ENCODE assay signal across 12 cellular contexts in genomic region chr16:23877107-23878070, GRCh38. TPM values are rescaled to one million over a fixed set of nuclear protein-coding genes. Genes with fewer than 3 reads are reported as not detected.
DNase-seq lines count a peak whose midpoint lies in the region; ATAC-seq, FAIRE-seq and TF ChIP-seq lines count a peak whose summit lies in the region.
"Had no signal": no experiment of that assay in that cellular context is flagged by ENCODE, and none has a peak within 500 bp of the region (broad histone marks: within the 10 kb centered on the region; RNA-seq: fewer than 3 reads in every experiment).

No MANE protein-coding gene starts in this region.

- H3K18ac ChIP-seq in H1 (ENCODE audit: extremely low read depth, low read length) = no peak overlapping the region

- DNase-seq in BJ (ENCODE audit: low read depth) = no peak
- DNase-seq in GM10248 (ENCODE audit: extremely low spot score) = peak; percentile 17
- DNase-seq in RWPE2 (ENCODE audit: low spot score) = no peak
- no peak for DNase-seq in H1 (ENCODE audit: low read depth in 1 of 2, low spot score in 2 of 2)
- no peak for DNase-seq in RCC 7860 (ENCODE audit: low spot score)
- DNase-seq in NCI-H2171 treated with DMSO at 0.1 percent for 48 hours (lab: John Stamatoyannopoulos, UW) = no peak
- DNase-seq: activated naive CD8-positive, alpha-beta T cell treated with anti-CD3 and anti-CD28 coated beads, Interleukin-2, amount 10 ng/mL, durations not matched to agents 7 days and 5 days; effector CD8-positive, alpha-beta T cell; NCI-H526 treated with DMSO at 0.1 percent for 48 hours had no signal

- H3K79me2 ChIP-seq in H1 (ENCODE audit: control insufficient read depth in 1 of 2, insufficient read depth in 2 of 2, low read length in 2 of 2) = no peaks in the 10 kb centered on the region

- H3K4me3 ChIP-seq in BJ (ENCODE audit: low read depth, low read length) (no peak overlapping the region), RWPE2 (ENCODE audit: severe bottlenecking) (no peak overlapping the region), H1 (ENCODE audit: extremely low read depth in 1 of 4, insufficient read depth in 2 of 4, low read depth in 3 of 4, low read length in 4 of 4) (no peak overlapping the region)

- H4K5ac ChIP-seq in H1 (ENCODE audit: insufficient read length, low read depth, low read length) = no peak overlapping the region

- H2BK5ac ChIP-seq in H1 (ENCODE audit: low read depth, low read length) = no peak overlapping the region

- H4K8ac ChIP-seq in H1 (ENCODE audit: extremely low read depth, insufficient read depth, low read length) = no peak overlapping the region

- no peak overlapping the region for H4K91ac ChIP-seq in H1 (replicated peaks; ENCODE audit: insufficient read length, low read length)

- TF ChIP-seq CTCF in BJ (IDR thresholded peaks at IDR 0.05; ENCODE audit: insufficient read depth, low read depth, low read length) (peak; percentile 36; the same call in 1 of the 2 replicates), GM10248 (IDR thresholded peaks at IDR 0.05; ENCODE audit: control extremely low read depth, extremely low read depth, low read depth, missing control alignments) (peak; percentile 38), RWPE2 (IDR thresholded peaks at IDR 0.05; ENCODE audit: poor library complexity, severe bottlenecking) (peak; percentile 7), H1 (IDR thresholded peaks at IDR 0.05; ENCODE audit: control extremely low read depth in 1 of 3, insufficient read depth in 1 of 3, low read depth in 1 of 3, low read length in 3 of 3) (peak; percentile 32 to 47 (median 33); a peak in 3 of 4 replicates)

- no peak overlapping the region for H3K23ac ChIP-seq in H1 (ENCODE audit: insufficient read length)

- no peak overlapping the region for H3K9ac ChIP-seq in H1 (replicated peaks in 1 of 4; ENCODE audit: extremely low read depth in 1 of 4, low read depth in 3 of 4, low read length in 3 of 4)

- no peaks in the 10 kb centered on the region for H3K79me1 ChIP-seq in H1 (ENCODE audit: low read depth, low read length)

- no peaks in the 10 kb centered on the region for H3K36me3 ChIP-seq in BJ (ENCODE audit: control insufficient read depth, insufficient read depth, low read length)
- H3K36me3 ChIP-seq in RWPE2 (ENCODE audit: low read depth) = no peaks in the 10 kb centered on the region
- H3K36me3 ChIP-seq in H1 (ENCODE audit: control insufficient read depth in 2 of 4, insufficient read depth in 4 of 4, low read length in 3 of 4) = no peaks in the 10 kb centered on the region

- no peak for TF ChIP-seq POLR2A in H1 (IDR thresholded peaks at IDR 0.05; ENCODE audit: control extremely low read depth in 1 of 2, low read depth in 2 of 2, low read length in 2 of 2)

- peaks cover 0 to 2% of the 10 kb centered on the region in 2 experiments for H4K20me1 ChIP-seq in H1 (replicated peaks in 1 of 2; ENCODE audit: control insufficient read depth in 1 of 2, insufficient read depth in 2 of 2, low read length in 2 of 2)

- no peak overlapping the region for H2BK12ac ChIP-seq in H1 (ENCODE audit: low read depth, low read length)

- no peak overlapping the region for H3K4me2 ChIP-seq in H1 (ENCODE audit: insufficient read depth in 1 of 2, low read depth in 2 of 2, low read length in 2 of 2)

- H3K14ac ChIP-seq in H1 (ENCODE audit: insufficient read length) = no peak overlapping the region

- peak; percentile 55 to 67 for TF ChIP-seq RAD21 in H1 (IDR thresholded peaks at IDR 0.05 in 1 of 2, conservative IDR thresholded peaks at IDR 0.05 in 1 of 2; ENCODE audit: low read depth in 2 of 2, low read length in 2 of 2)

- H3K27me3 ChIP-seq in BJ (ENCODE audit: control insufficient read depth, insufficient read depth, low read length) = no peaks in the 10 kb centered on the region
- H3K27me3 ChIP-seq in RWPE2 (ENCODE audit: insufficient read depth, poor library complexity, severe bottlenecking) = no peaks in the 10 kb centered on the region
- H3K27me3 ChIP-seq in H1 (replicated peaks in 1 of 4; ENCODE audit: control insufficient read depth in 3 of 4, extremely low read depth in 1 of 4, insufficient read depth in 3 of 4, low read length in 3 of 4) = no peaks in the 10 kb centered on the region

- no peak overlapping the region for H2BK20ac ChIP-seq in H1 (ENCODE audit: low read length)

- no peak overlapping the region for H2AK5ac ChIP-seq in H1 (ENCODE audit: low read depth, low read length)

- FAIRE-seq in H1 (lab: Jason Lieb, UNC) = no peak
- no peak for FAIRE-seq in RCC 7860 (lab: Jason Lieb, UNC)

- no peak overlapping the region for H2BK120ac ChIP-seq in H1 (replicated peaks; ENCODE audit: low read depth, low read length)

- no peaks in the 10 kb centered on the region for H3K23me2 ChIP-seq in H1 (ENCODE audit: low read depth, low read length)

- no peak overlapping the region for H2AFZ ChIP-seq in H1 (ENCODE audit: low read length)

- CTCF ChIA-PET in BJ (lab: Yijun Ruan, JAX) = interaction anchor here (0.6 to 4.2 kb wide), 10 partner anchors 10 to 163 kb away, joined by 3 to 34 read pairs (median 4); no protein-coding TSS in a partner anchor
- CTCF ChIA-PET in GM10248 (lab: Yijun Ruan, JAX) = interaction anchor here (0.6 to 5.6 kb wide), 24 partner anchors 8 to 704 kb away, joined by 3 to 46 read pairs (median 5); no protein-coding TSS in a partner anchor
- CTCF ChIA-PET in H1 (lab: Charles Lee; ENCODE audit: partially characterized antibody) = interaction anchor here (0.6 to 3.6 kb wide), 28 partner anchors 8 to 285 kb away, joined by 3 to 52 read pairs (median 4); no protein-coding TSS in a partner anchor

- 79% methylated on average over 8 of the region's 9 CpGs; no CpG with 5 or more reads in 1 of the 2 experiments for WGBS in H1 (ENCODE audit: extremely low coverage in 1 of 2, insufficient coverage in 1 of 2, insufficient read length in 1 of 2, insufficient replicate concordance in 2 of 2, low coverage in 1 of 2, low lambda C conversion rate in 2 of 2, missing lambda C conversion rate in 1 of 2), 2 experiments

- H2BK15ac ChIP-seq in H1 (ENCODE audit: low read length) = no peak overlapping the region

- H3K4me1 ChIP-seq in RWPE2 (ENCODE audit: insufficient read depth, poor library complexity, severe bottlenecking) (no peaks in the 10 kb centered on the region), H1 (replicated peaks in 1 of 4; ENCODE audit: control insufficient read depth in 3 of 4, insufficient read depth in 4 of 4, low read length in 3 of 4) (no peaks in the 10 kb centered on the region)

- H3K27ac ChIP-seq in RWPE2 (ENCODE audit: poor library complexity, severe bottlenecking) = no peak overlapping the region
- no peak overlapping the region for H3K27ac ChIP-seq in H1 (ENCODE audit: low read depth, low read length)

- H3K56ac ChIP-seq in H1 (replicated peaks; ENCODE audit: insufficient read length, low read depth, low read length) = no peak overlapping the region

- POLR2A ChIA-PET in BJ (lab: Charles Lee) = no interaction called here
- POLR2A ChIA-PET in GM10248 (lab: Yijun Ruan, JAX) = no interaction called here
- POLR2A ChIA-PET in H1 (lab: Charles Lee; ENCODE audit: partially characterized antibody) = no interaction called here

- no peaks in the 10 kb centered on the region for H3K9me3 ChIP-seq in RWPE2 (ENCODE audit: severe bottlenecking)
- H3K9me3 ChIP-seq in H1 (ENCODE audit: insufficient read depth in 2 of 2, low read depth in 1 of 2, low read length in 1 of 2) = no peaks in the 10 kb centered on the region

- H3K4ac ChIP-seq in H1 (replicated peaks; ENCODE audit: insufficient read length, low read depth, low read length) = no peak overlapping the region

- TF ChIP-seq EP300 in H1 (IDR thresholded peaks at IDR 0.05; ENCODE audit: borderline replicate concordance in 1 of 2, low read depth in 2 of 2, low read length in 2 of 2) = no peak

- ATAC-seq in RWPE2 (ENCODE audit: low read depth) = no peak
- ATAC-seq in HG03045 (IDR thresholded peaks at IDR 0.05; ENCODE audit: unreplicated experiment) = no peak
- ATAC-seq in HG03354 (IDR thresholded peaks at IDR 0.05; ENCODE audit: poor library complexity, severe bottlenecking, unreplicated experiment) = no peak
- ATAC-seq: sciatic nerve had no signal

TF ChIP-seq in H1, 55 proteins besides CTCF, POLR2A, EP300 and RAD21:
- TF ChIP-seq MAX (IDR thresholded peaks at IDR 0.05) (no peak), CHD2 (IDR thresholded peaks at IDR 0.05; ENCODE audit: low read length) (no peak), ZNF274 (IDR thresholded peaks at IDR 0.05; ENCODE audit: borderline replicate concordance, extremely low read depth, low read length) (no peak), USF2 (IDR thresholded peaks at IDR 0.05; ENCODE audit: low read length) (no peak), GTF2F1 (IDR thresholded peaks at IDR 0.05; ENCODE audit: borderline replicate concordance, low read depth, low read length) (no peak), CBX5 (IDR thresholded peaks at IDR 0.05; ENCODE audit: low read depth, low read length) (no peak), MAFK (IDR thresholded peaks at IDR 0.05; ENCODE audit: low read depth, low read length) (no peak), EZH2 (IDR thresholded peaks at IDR 0.05; ENCODE audit: low read depth, low read length, severe bottlenecking) (no peak), SRF (IDR thresholded peaks at IDR 0.05; ENCODE audit: low read depth, low read length) (no peak)

RNA-seq across cellular contexts. Expression of gene PRKCB, which starts 41.6 kb away (rescaled TPM):
- polyA plus RNA-seq in BJ (2011; rRNA removed) = not detected in 2 replicates
- not detected in 2 replicates for polyA minus RNA-seq in BJ (2011; rRNA and poly(A)+ RNA removed)
- total RNA-seq in H1 (2021; fragmentation: NEBNext Ultra II Directional; extraction: Animal tissue kit (Norgen Biotek cat#: 25700)) = 12.1 and 13.0 TPM in 2 replicates
- polyA plus RNA-seq in H1 (2011; rRNA removed) = 7.1 and 16.7 TPM in 2 replicates
- polyA plus RNA-seq in H1 (2011; cell fraction: cytosol; rRNA removed) = 7.8 TPM
- polyA plus RNA-seq in H1 (2011; cell fraction: nucleus; rRNA removed) = 32.4 TPM
- polyA plus RNA-seq in H1 (2012, experiment 1 of 2) = 8.6 to 10.7 TPM (median 9.8 TPM) in 4 replicates
- polyA plus RNA-seq in H1 (2012, experiment 2 of 2) = 1.7 TPM
- polyA plus RNA-seq in H1 (2013, experiment 1 of 2) = 6.0 TPM
- polyA plus RNA-seq in H1 (2013, experiment 2 of 2) = 5.0 TPM
- polyA minus RNA-seq in H1 (2011; rRNA and poly(A)+ RNA removed) = 47.1 and 51.5 TPM in 2 replicates
- 10.6 TPM for polyA minus RNA-seq in H1 (2011; cell fraction: cytosol; rRNA and poly(A)+ RNA removed)
- polyA minus RNA-seq in H1 (2011; cell fraction: nucleus; rRNA and poly(A)+ RNA removed) = 22.7 TPM
